ENCODE assay signal across 16 cellular contexts in genomic region chr9:4277531-4277991, GRCh38. TPM values are rescaled to one million over a fixed set of nuclear protein-coding genes. Genes with fewer than 3 reads are reported as not detected.
DNase-seq lines count a peak whose midpoint lies in the region; ATAC-seq lines count a peak whose summit lies in the region.
"Had no signal": no experiment of that assay in that cellular context is flagged by ENCODE, and none has a peak within 500 bp of the region (broad histone marks: within the 10 kb centered on the region; RNA-seq: fewer than 3 reads in every experiment).

No MANE protein-coding gene starts in this region.

- no peaks in the 10 kb centered on the region for H3K27me3 ChIP-seq in HUES48 (ENCODE audit: control insufficient read depth, insufficient read depth, low read length)
- H3K27me3 ChIP-seq in ectodermal cell (ENCODE audit: control insufficient read depth, insufficient read depth, low read length, poor library complexity, severe bottlenecking) = no peaks in the 10 kb centered on the region
- no peaks in the 10 kb centered on the region for H3K27me3 ChIP-seq in mucosa of stomach (ENCODE audit: control insufficient read depth, insufficient read depth, low read length)
- H3K27me3 ChIP-seq: transverse colon had no signal

- peak overlapping the region; percentile 32 for H3K27ac ChIP-seq in HUES48 (ENCODE audit: low read depth, low read length)
- H3K27ac ChIP-seq in ectodermal cell (ENCODE audit: insufficient read depth, low read depth, low read length, poor library complexity, severe bottlenecking) = peak overlapping the region; percentile 50
- H3K27ac ChIP-seq: transverse colon had no signal

- H3K9ac ChIP-seq in HUES48 (ENCODE audit: low read depth, low read length) = no peak overlapping the region
- peak overlapping the region; percentile 28 for H3K9ac ChIP-seq in mucosa of stomach (ENCODE audit: low read length)

- DNase-seq in A172 (ENCODE audit: low spot score) = peak; percentile 76
- DNase-seq in midbrain (lab: John Stamatoyannopoulos, UW) = no peak
- DNase-seq in NCI-H2196 (lab: John Stamatoyannopoulos, UW; ENCODE audit: unreplicated experiment) = no peak
- DNase-seq in LoVo (ENCODE audit: low spot score) = no peak
- DNase-seq: 8988T; activated CD8-positive, alpha-beta T cell treated with anti-CD3 and anti-CD28 coated beads, Interleukin-2, amount 10 ng/mL, durations not matched to agents 7 days and 5 days; activated gamma-delta T cell; COR-L47; MV-4-11; NCI-H510A; RPMI8226; transverse colon had no signal

- H3K4me3 ChIP-seq in HUES48 (ENCODE audit: low read depth, low read length) (no peak overlapping the region), ectodermal cell (ENCODE audit: insufficient read depth, low read depth, low read length) (no peak overlapping the region), mucosa of stomach (ENCODE audit: low read length) (no peak overlapping the region)
- H3K4me3 ChIP-seq: transverse colon had no signal

- H3K36me3 ChIP-seq in HUES48 (ENCODE audit: control insufficient read depth, insufficient read depth, low read length) = no peaks in the 10 kb centered on the region
- no peaks in the 10 kb centered on the region for H3K36me3 ChIP-seq in ectodermal cell (ENCODE audit: control insufficient read depth, insufficient read depth, low read length)
- H3K36me3 ChIP-seq in mucosa of stomach (ENCODE audit: control insufficient read depth, insufficient read depth, low read length) = no peaks in the 10 kb centered on the region
- H3K36me3 ChIP-seq: transverse colon had no signal

- no peaks in the 10 kb centered on the region for H3K9me3 ChIP-seq in HUES48 (ENCODE audit: control insufficient read depth, insufficient read depth, low read length)
- no peaks in the 10 kb centered on the region for H3K9me3 ChIP-seq in ectodermal cell (ENCODE audit: control insufficient read depth, low read length)
- no peaks in the 10 kb centered on the region for H3K9me3 ChIP-seq in mucosa of stomach (ENCODE audit: control insufficient read depth, low read length)
- H3K9me3 ChIP-seq: transverse colon had no signal

- WGBS in ectodermal cell, 2 experiments = 55 to 60% methylated on average over 4 to 5 of the region's 6 CpGs

- ATAC-seq in HG03342 (IDR thresholded peaks at IDR 0.05; ENCODE audit: unreplicated experiment) = no peak
- ATAC-seq: activated CD8-positive, alpha-beta T cell treated with anti-CD3 and anti-CD28 coated beads, Interleukin-2, amount 10 ng/mL, durations not matched to agents 7 days and 5 days had no signal

- H3K4me1 ChIP-seq in HUES48 (ENCODE audit: control insufficient read depth, insufficient read depth, low read length) (peaks cover 7% of the 10 kb centered on the region), ectodermal cell (ENCODE audit: control insufficient read depth, insufficient read depth, low read length) (peaks cover 6% of the 10 kb centered on the region), mucosa of stomach (ENCODE audit: control insufficient read depth, insufficient read depth, low read length) (peaks cover 8% of the 10 kb centered on the region)

RNA-seq across cellular contexts. Expression of gene GLIS3, which starts 22.3 kb away (rescaled TPM):
- 8.7 and 12.7 TPM in 2 replicates for total RNA-seq in A172 (2014; rRNA removed; shearing (Covaris generic))
- polyA plus RNA-seq in ectodermal cell (2013, experiment 1 of 4) = 6.4 TPM
- polyA plus RNA-seq in ectodermal cell (2013, experiment 2 of 4) = 10.0 TPM
- 7.9 TPM for polyA plus RNA-seq in ectodermal cell (2013, experiment 3 of 4)
- polyA plus RNA-seq in ectodermal cell (2013, experiment 4 of 4) = 10.0 TPM
